Comparison of ENCODE assay signal across 9 cellular contexts in the genomic region with DNA sequence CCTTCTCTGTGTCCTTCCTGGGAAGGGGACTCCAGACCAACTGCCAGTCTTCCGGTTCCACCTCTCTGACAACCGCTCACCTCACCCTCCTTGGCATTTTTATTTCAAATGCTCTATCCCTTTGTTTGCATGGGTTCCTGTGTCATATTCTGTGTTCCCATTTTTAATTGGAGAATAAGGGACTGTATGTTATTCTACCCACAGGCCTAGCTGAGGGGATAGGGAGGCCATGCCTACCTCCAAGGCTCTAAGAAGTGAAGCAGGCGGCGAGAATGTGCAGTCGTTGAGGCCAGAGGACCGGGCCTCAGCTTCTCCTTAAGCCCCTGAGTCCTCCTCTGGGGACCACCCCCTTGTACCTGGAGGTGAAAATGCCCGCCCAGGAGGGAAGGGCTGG. TPM values are rescaled to one million over a fixed set of nuclear protein-coding genes. Genes with fewer than 3 reads are reported as not detected.
DNase-seq lines count a peak whose midpoint lies in the region; ATAC-seq and TF ChIP-seq lines count a peak whose summit lies in the region.
"Had no signal": no experiment of that assay in that cellular context is flagged by ENCODE, and none has a peak within 500 bp of the region (broad histone marks: within the 10 kb centered on the region; RNA-seq: fewer than 3 reads in every experiment).

No MANE protein-coding gene starts in this region.

- peak overlapping the region; percentile 90 for H3K4me3 ChIP-seq in MG63

- no peaks in the 10 kb centered on the region for H3K9me3 Mint-ChIP-seq in dendritic cell treated with granulocyte-macrophage colony-stimulating factor and Interleukin-4, amounts not matched to agents 40 ng/mL and 50 ng/mL, for 4 days
- no peaks in the 10 kb centered on the region for H3K9me3 Mint-ChIP-seq in natural killer cell

- H3K27me3 ChIP-seq in MG63, result no peaks in the 10 kb centered on the region

- ATAC-seq in natural killer cell (no peak), GM18519 (IDR thresholded peaks at IDR 0.05; ENCODE audit: low FRiP score, unreplicated experiment) (no peak), HG02763 (IDR thresholded peaks at IDR 0.05; ENCODE audit: unreplicated experiment) (no peak), GM21737 (IDR thresholded peaks at IDR 0.05; ENCODE audit: unreplicated experiment) (no peak)

- peak overlapping the region; percentile 94 for H3K27ac Mint-ChIP-seq in dendritic cell treated with granulocyte-macrophage colony-stimulating factor and Interleukin-4, amounts not matched to agents 40 ng/mL and 50 ng/mL, for 4 days
- peak overlapping the region; percentile 75 to 89 for H3K27ac Mint-ChIP-seq in natural killer cell

- intact Hi-C loops in dendritic cell treated with granulocyte-macrophage colony-stimulating factor and Interleukin-4, amounts not matched to agents 40 ng/mL and 50 ng/mL, for 4 days (cut with micrococcal nuclease), result loop anchor here (1.0 kb wide), 1 partner anchor 29 kb away; a partner anchor contains a TSS
- intact Hi-C loops in natural killer cell (cut with micrococcal nuclease), result loop anchor here (1.0 kb wide), 1 partner anchor 29 kb away; a partner anchor contains a TSS

- no peaks in the 10 kb centered on the region for H3K9me3 ChIP-seq in MG63

- H3K4me3 Mint-ChIP-seq in dendritic cell treated with granulocyte-macrophage colony-stimulating factor and Interleukin-4, amounts not matched to agents 40 ng/mL and 50 ng/mL, for 4 days, result peak overlapping the region; percentile 95
- peak overlapping the region; percentile 93 for H3K4me3 Mint-ChIP-seq in natural killer cell

- no peak for TF ChIP-seq CTCF in natural killer cell (IDR thresholded peaks at IDR 0.05)

- DNase-seq in NCI-H82 (lab: John Stamatoyannopoulos, UW) (peak; percentile 68), NCI-H82 treated with DMSO at 0.1 percent for 48 hours (lab: John Stamatoyannopoulos, UW; ENCODE audit: unreplicated experiment) (no peak), MG63 (no peak), natural killer cell (no peak)

- peaks cover 26% of the 10 kb centered on the region for H3K36me3 ChIP-seq in MG63

- peaks cover 45% of the 10 kb centered on the region for H3K4me1 Mint-ChIP-seq in dendritic cell treated with granulocyte-macrophage colony-stimulating factor and Interleukin-4, amounts not matched to agents 40 ng/mL and 50 ng/mL, for 4 days (ENCODE audit: low read depth)
- peaks cover 30 to 47% of the 10 kb centered on the region in 2 donors for H3K4me1 Mint-ChIP-seq in natural killer cell

- H3K27me3 Mint-ChIP-seq in dendritic cell treated with granulocyte-macrophage colony-stimulating factor and Interleukin-4, amounts not matched to agents 40 ng/mL and 50 ng/mL, for 4 days, result no peaks in the 10 kb centered on the region
- H3K27me3 Mint-ChIP-seq in natural killer cell (ENCODE audit: low read depth in 2 of 2), result no peaks in the 10 kb centered on the region

- peaks cover 41% of the 10 kb centered on the region for H3K36me3 Mint-ChIP-seq in dendritic cell treated with granulocyte-macrophage colony-stimulating factor and Interleukin-4, amounts not matched to agents 40 ng/mL and 50 ng/mL, for 4 days (ENCODE audit: low read depth)
- no peaks in the 10 kb centered on the region for H3K36me3 Mint-ChIP-seq in natural killer cell

RNA-seq across cellular contexts. Expression of a gene that starts 0.9 kb away (rescaled TPM):
- total RNA-seq in MG63 (2014; rRNA removed; shearing (Covaris generic); ENCODE audit: low replicate concordance), result 31.6 and 31.7 TPM in 2 replicates
- total RNA-seq in natural killer cell, result 10 to 100 TPM; 12.9 to 18.6 (median 15.9) TPM

RNA-seq across cellular contexts. Expression of a gene that starts 29.4 kb away (rescaled TPM):
- total RNA-seq in MG63 (2014; rRNA removed; shearing (Covaris generic); ENCODE audit: low replicate concordance), result not detected in 2 replicates
- 10 to 100 TPM; 26.2 to 30.8 (median 30.2) TPM for total RNA-seq in natural killer cell
- total RNA-seq: Daoy had no signal

Comparison
In these comparisons a context has a peak if more than half of its experiments do, and no peak if none do; other contexts are left out.
1. RNA of a gene that starts 29.4 kb away (total RNA-seq): 26.2 to 30.8 TPM in natural killer cell; not detected in MG63; every median in the first group is over 10 times any median in the second.